ENCODE assay signal across 11 cellular contexts in genomic region chr3:52218454-52218853, GRCh38. TPM values are rescaled to one million over a fixed set of nuclear protein-coding genes. Genes with fewer than 3 reads are reported as not detected.
DNase-seq lines count a peak whose midpoint lies in the region; ATAC-seq and TF ChIP-seq lines count a peak whose summit lies in the region.
"Had no signal": no experiment of that assay in that cellular context is flagged by ENCODE, and none has a peak within 500 bp of the region (broad histone marks: within the 10 kb centered on the region; RNA-seq: fewer than 3 reads in every experiment).

No MANE protein-coding gene starts in this region.

- no peaks in the 10 kb centered on the region for H3K79me2 ChIP-seq in DND-41 (ENCODE audit: insufficient read depth, low read length)

- H3K27me3 ChIP-seq in DND-41 (ENCODE audit: insufficient read depth, low read length, poor library complexity) = no peaks in the 10 kb centered on the region
- no peaks in the 10 kb centered on the region for H3K27me3 ChIP-seq in RWPE2 (ENCODE audit: insufficient read depth, poor library complexity, severe bottlenecking)
- no peaks in the 10 kb centered on the region for H3K27me3 ChIP-seq in prostate gland (replicated peaks; ENCODE audit: insufficient read depth)
- no peaks in the 10 kb centered on the region for H3K27me3 ChIP-seq in MG63
- H3K27me3 ChIP-seq in foreskin keratinocyte = no peaks in the 10 kb centered on the region

- no peaks in the 10 kb centered on the region for H3K9me3 Mint-ChIP-seq in HFFc6

- ATAC-seq in DND-41 (ENCODE audit: insufficient read depth, low read depth) (peak; percentile 25; the same call in 1 of the 3 replicates), RWPE2 (ENCODE audit: low read depth) (no peak), foreskin keratinocyte (no peak), esophagus mucosa (no peak)

- H4K20me1 ChIP-seq in DND-41 (ENCODE audit: insufficient read depth, low read length) = no peaks in the 10 kb centered on the region; the same call in 1 of the 2 replicates

- no peak for TF ChIP-seq POLR2A in prostate gland (IDR thresholded peaks at IDR 0.05)

- no peak overlapping the region for H3K27ac Mint-ChIP-seq in HFFc6

- no peak overlapping the region for H3K9ac ChIP-seq in DND-41 (ENCODE audit: low read depth, low read length)

- H3K9me3 ChIP-seq in DND-41 (ENCODE audit: insufficient read depth, low read length, severe bottlenecking) (no peaks in the 10 kb centered on the region), RWPE2 (ENCODE audit: severe bottlenecking) (no peaks in the 10 kb centered on the region), prostate gland (no peaks in the 10 kb centered on the region), MG63 (no peaks in the 10 kb centered on the region)

- no peak overlapping the region for H3K4me3 ChIP-seq in DND-41 (ENCODE audit: low read depth in 1 of 2, low read length in 2 of 2)
- no peak overlapping the region for H3K4me3 ChIP-seq in RWPE2 (ENCODE audit: severe bottlenecking)
- H3K4me3 ChIP-seq in prostate gland = no peak overlapping the region
- H3K4me3 ChIP-seq in MG63 = no peak overlapping the region
- H3K4me3 ChIP-seq: SK-N-MC had no signal

- no peak overlapping the region for H3K4me2 ChIP-seq in DND-41 (ENCODE audit: insufficient read depth, low read length)

- H3K4me3 Mint-ChIP-seq in HFFc6 = no peak overlapping the region

- DNase-seq in DND-41 (peak; percentile 48), RWPE2 (ENCODE audit: low spot score) (no peak), ecto neural progenitor cell (ENCODE audit: low spot score) (peak; percentile 34), prostate gland (ENCODE audit: low spot score) (no peak), MG63 (no peak), HFFc6 (no peak), foreskin keratinocyte (no peak)
- DNase-seq: NCI-H2171 treated with DMSO at 0.1 percent for 48 hours had no signal

- H3K4me1 ChIP-seq in DND-41 (ENCODE audit: insufficient read depth, low read length) (peaks cover 8% of the 10 kb centered on the region), RWPE2 (ENCODE audit: insufficient read depth, poor library complexity, severe bottlenecking) (peaks cover 18% of the 10 kb centered on the region), prostate gland (replicated peaks) (peaks cover 29% of the 10 kb centered on the region), foreskin keratinocyte (peaks cover 9% of the 10 kb centered on the region)

- intact Hi-C loops in prostate gland (cut with DNase I) = no loop called here

- H2AFZ ChIP-seq in DND-41 (ENCODE audit: low read depth, low read length) = no peak overlapping the region

- H3K27ac ChIP-seq in DND-41 (ENCODE audit: low read length) (0 out of 2 replicates have a peak overlapping the region, but pooled peaks have one; percentile 6), RWPE2 (ENCODE audit: poor library complexity, severe bottlenecking) (peak overlapping the region; percentile 93), prostate gland (peak overlapping the region; percentile 72 to 74), foreskin keratinocyte (no peak overlapping the region)
- H3K27ac ChIP-seq: SK-N-MC had no signal

- peaks cover 18% of the 10 kb centered on the region for H3K36me3 Mint-ChIP-seq in HFFc6 (ENCODE audit: low read depth)

- peaks cover 18% of the 10 kb centered on the region for H3K4me1 Mint-ChIP-seq in HFFc6 (ENCODE audit: low read depth)

- WGBS in prostate gland = 59% methylated on average over 12 of the region's 12 CpGs

- H3K36me3 ChIP-seq in DND-41 (ENCODE audit: insufficient read depth, low read length) (peaks cover 25% of the 10 kb centered on the region), RWPE2 (ENCODE audit: low read depth) (peaks cover 11% of the 10 kb centered on the region), prostate gland (peaks cover 0 to 5% of the 10 kb centered on the region in 2 donors), MG63 (no peaks in the 10 kb centered on the region)

- H3K27me3 Mint-ChIP-seq in HFFc6 (ENCODE audit: insufficient read depth) = peaks cover 2% of the 10 kb centered on the region

- no peak for TF ChIP-seq CTCF in DND-41 (IDR thresholded peaks at IDR 0.05; ENCODE audit: borderline replicate concordance, extremely low read depth, low read length, poor library complexity, severe bottlenecking)
- no peak for TF ChIP-seq CTCF in RWPE2 (IDR thresholded peaks at IDR 0.05; ENCODE audit: poor library complexity, severe bottlenecking)
- no peak for TF ChIP-seq CTCF in prostate gland (IDR thresholded peaks at IDR 0.05)
- no peak for TF ChIP-seq CTCF in HFFc6 (IDR thresholded peaks at IDR 0.05)
- TF ChIP-seq CTCF in foreskin keratinocyte (conservative IDR thresholded peaks at IDR 0.05) = no peak

RNA-seq across cellular contexts. Expression of gene TLR9, which starts 7.0 kb away (rescaled TPM):
- total RNA-seq in prostate gland (under 1 TPM in 1 of 2 donors, not detected in 1; 0.17 TPM), foreskin keratinocyte (not detected in 2 replicates), esophagus mucosa (0.04 TPM)
- not detected in 2 replicates for total RNA-seq in MG63 (2014; rRNA removed; shearing (Covaris generic); ENCODE audit: low replicate concordance)
- not detected for total RNA-seq in HFFc6 (2021; fragmentation: NEBNext Ultra II Directional; extraction: Animal tissue kit (Norgen Biotek cat#: 25700))
- not detected in 2 replicates for polyA plus RNA-seq in foreskin keratinocyte
- total RNA-seq: subcutaneous adipose tissue had no signal

RNA-seq across cellular contexts. Expression of gene ALAS1, which starts 20.5 kb away (rescaled TPM):
- total RNA-seq in prostate gland (10 to 100 TPM; 39.8 to 58.8 TPM), foreskin keratinocyte (57.7 and 67.5 TPM in 2 replicates), esophagus mucosa (45.2 TPM)
- 33.7 and 34.0 TPM in 2 replicates for total RNA-seq in MG63 (2014; rRNA removed; shearing (Covaris generic); ENCODE audit: low replicate concordance)
- 10 to 100 TPM; 31.5 to 39.1 (median 35.1) TPM for total RNA-seq in HFFc6 (2021; fragmentation: NEBNext Ultra II Directional; extraction: Animal tissue kit (Norgen Biotek cat#: 25700))
- polyA plus RNA-seq in foreskin keratinocyte = 48.9 and 52.6 TPM in 2 replicates

RNA-seq across cellular contexts. Expression of gene TWF2, which starts 20.5 kb away (rescaled TPM):
- 10 to 100 TPM; 60.9 to 65.5 TPM for total RNA-seq in prostate gland
- total RNA-seq in MG63 (2014; rRNA removed; shearing (Covaris generic); ENCODE audit: low replicate concordance) = 37.4 and 100 TPM in 2 replicates
- 10 to 100 TPM; 73.9 to 83.0 (median 80.7) TPM for total RNA-seq in HFFc6 (2021; fragmentation: NEBNext Ultra II Directional; extraction: Animal tissue kit (Norgen Biotek cat#: 25700))
- 96.6 and 107 TPM in 2 replicates for total RNA-seq in foreskin keratinocyte
- polyA plus RNA-seq in foreskin keratinocyte = 125 and 141 TPM in 2 replicates
- total RNA-seq in esophagus mucosa = 37.4 TPM

RNA-seq across cellular contexts. Expression of gene PPM1M, which starts 27.1 kb away (rescaled TPM):
- total RNA-seq in prostate gland = 10 to 100 TPM; 22.4 to 33.2 TPM
- total RNA-seq in MG63 (2014; rRNA removed; shearing (Covaris generic); ENCODE audit: low replicate concordance) = 7.9 and 16.2 TPM in 2 replicates
- total RNA-seq in HFFc6 (2021; fragmentation: NEBNext Ultra II Directional; extraction: Animal tissue kit (Norgen Biotek cat#: 25700)) = 10 to 100 TPM; 20.8 to 23.4 (median 20.9) TPM
- 9.2 and 9.8 TPM in 2 replicates for total RNA-seq in foreskin keratinocyte
- 11.0 and 11.3 TPM in 2 replicates for polyA plus RNA-seq in foreskin keratinocyte
- total RNA-seq in esophagus mucosa = 9.5 TPM

RNA-seq across cellular contexts. Expression of gene WDR82, which starts 60.0 kb away (rescaled TPM):
- 10 to 100 TPM; 52.4 to 86.9 TPM for total RNA-seq in prostate gland
- 27.6 and 40.0 TPM in 2 replicates for total RNA-seq in MG63 (2014; rRNA removed; shearing (Covaris generic); ENCODE audit: low replicate concordance)
- 10 to 100 TPM; 55.2 to 62.0 (median 58.6) TPM for total RNA-seq in HFFc6 (2021; fragmentation: NEBNext Ultra II Directional; extraction: Animal tissue kit (Norgen Biotek cat#: 25700))
- total RNA-seq in foreskin keratinocyte = 70.1 and 73.6 TPM in 2 replicates
- polyA plus RNA-seq in foreskin keratinocyte = 24.8 and 30.2 TPM in 2 replicates
- 52.2 TPM for total RNA-seq in esophagus mucosa

Comparison
In these comparisons a context has a peak if more than half of its experiments do, and no peak if none do; other contexts are left out.
1. DNase-seq: peak in DND-41 (single experiment) and ecto neural progenitor cell (single experiment); none in RWPE2 (single experiment), prostate gland (single experiment), MG63 (single experiment), HFFc6 (single experiment) and foreskin keratinocyte (0 of 2).